19 cellular contexts compared by ENCODE assay signal in genomic region chr10:78393094-78393493, GRCh38.
DNase-seq lines count a peak whose midpoint lies in the region; ATAC-seq, FAIRE-seq and TF ChIP-seq lines count a peak whose summit lies in the region.
"Had no signal": no experiment of that assay in that cellular context is flagged by ENCODE, and none has a peak within 500 bp of the region (broad histone marks: within the 10 kb centered on the region; RNA-seq: fewer than 3 reads in every experiment).

No MANE protein-coding gene starts in this region.

- no peak for TF ChIP-seq CTCF in right atrium auricular region (IDR thresholded peaks at IDR 0.05)
- no peak for TF ChIP-seq CTCF in bronchial epithelial cell (IDR thresholded peaks at IDR 0.05; ENCODE audit: insufficient read depth, low read length, severe bottlenecking)

- H3K4me3 ChIP-seq in right atrium auricular region = no peak overlapping the region
- H3K4me3 ChIP-seq in bronchial epithelial cell (ENCODE audit: low read depth, low read length) = no peak overlapping the region
- H3K4me3 ChIP-seq: HAP-1 had no signal

- peak; percentile 68 for ATAC-seq in Right ventricle myocardium superior (ENCODE audit: poor library complexity)
- ATAC-seq in left ventricle myocardium superior = peak; percentile 75

- FAIRE-seq in bronchial epithelial cell (lab: Jason Lieb, UNC) = peak; percentile 86
- FAIRE-seq: GM12891, GM18507, H54 had no signal

- H3K27me3 ChIP-seq in right atrium auricular region = no peaks in the 10 kb centered on the region
- H3K27me3 ChIP-seq in bronchial epithelial cell (ENCODE audit: control insufficient read depth, insufficient read depth, low read length) = peaks cover under 1% of the 10 kb centered on the region

- intact Hi-C loops in Right ventricle myocardium superior (cut with DNase I) = no loop called here
- intact Hi-C loops in left ventricle myocardium superior (cut with micrococcal nuclease) = no loop called here

- H3K9me3 ChIP-seq in right atrium auricular region = no peaks in the 10 kb centered on the region
- H3K9me3 ChIP-seq: HAP-1 had no signal

- DNase-seq in Right ventricle myocardium superior (no peak), right atrium auricular region (ENCODE audit: low spot score) (no peak), bronchial epithelial cell (ENCODE audit: low read depth) (no peak), left ventricle myocardium superior (no peak), middle frontal gyrus (ENCODE audit: extremely low spot score, low spot score) (no peak), iPS-NIHi7 (ENCODE audit: extremely low spot score) (no peak)
- DNase-seq: C1 segment of cervical spinal cord; Calu3; CD4-positive, alpha-beta memory T cell; COR-L47; DMS53; DMS79 treated with DMSO at 0.1 percent for 48 hours; GF-D8; GOT3; HFFc6 had no signal

- H3K27ac ChIP-seq in right atrium auricular region = no peak overlapping the region

- H3K36me3 ChIP-seq in right atrium auricular region = no peaks in the 10 kb centered on the region
- no peaks in the 10 kb centered on the region for H3K36me3 ChIP-seq in bronchial epithelial cell (ENCODE audit: control insufficient read depth, insufficient read depth, low read length)
- H3K36me3 ChIP-seq: HAP-1 had no signal

- H3K4me1 ChIP-seq in right atrium auricular region = no peaks in the 10 kb centered on the region
- H3K4me1 ChIP-seq: HAP-1 had no signal
